30 cellular contexts compared by ENCODE assay signal in the genomic region with DNA sequence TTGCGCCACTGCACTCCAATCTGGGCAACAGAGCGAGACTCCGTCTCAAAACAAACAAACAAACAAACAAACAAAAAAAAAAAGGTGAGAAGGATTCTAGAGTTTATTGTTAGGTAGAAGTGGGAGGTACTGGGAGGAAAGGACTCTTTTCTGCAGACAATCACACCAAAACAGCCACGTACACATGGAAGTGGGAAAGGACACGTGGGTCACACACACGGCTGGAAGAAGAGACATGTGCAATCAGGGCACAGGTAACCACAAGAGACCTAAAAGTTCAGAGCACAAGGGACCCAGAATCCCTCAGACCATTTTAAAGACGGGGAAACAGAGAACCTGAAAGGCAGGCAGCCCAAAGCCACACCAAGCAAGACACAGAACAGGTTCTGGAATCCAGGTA. TPM values are rescaled to one million over a fixed set of nuclear protein-coding genes. Genes with fewer than 3 reads are reported as not detected.
DNase-seq lines count a peak whose midpoint lies in the region; ATAC-seq, FAIRE-seq and TF ChIP-seq lines count a peak whose summit lies in the region.
"Had no signal": no experiment of that assay in that cellular context is flagged by ENCODE, and none has a peak within 500 bp of the region (broad histone marks: within the 10 kb centered on the region; RNA-seq: fewer than 3 reads in every experiment).

No MANE protein-coding gene starts in this region.

- H3K9me2 ChIP-seq in OCI-LY1 (ENCODE audit: low read depth, low read length) = no peaks in the 10 kb centered on the region

- H3K36me3 ChIP-seq in HepG2 (replicated peaks in 1 of 2; ENCODE audit: control insufficient read depth in 1 of 2, insufficient read depth in 2 of 2, low read length in 2 of 2) (no peaks in the 10 kb centered on the region), right lobe of liver (no peaks in the 10 kb centered on the region), OCI-LY1 (ENCODE audit: insufficient read depth, low read length) (peaks cover 36% of the 10 kb centered on the region)
- H3K36me3 ChIP-seq: brain microvascular endothelial cell, right atrium auricular region, thyroid gland, vagina had no signal

- H3K4me1 ChIP-seq in HepG2 (ENCODE audit: insufficient read depth, low read length) = no peaks in the 10 kb centered on the region
- no peaks in the 10 kb centered on the region for H3K4me1 ChIP-seq in right lobe of liver
- peaks cover 71% of the 10 kb centered on the region for H3K4me1 ChIP-seq in OCI-LY1 (ENCODE audit: insufficient read depth, low read length, severe bottlenecking)

- H2AFZ ChIP-seq in HepG2 (ENCODE audit: low read length) (no peak overlapping the region), OCI-LY1 (ENCODE audit: low read length) (no peak overlapping the region)
- H2AFZ ChIP-seq: PC-9 had no signal

- H4K20me1 ChIP-seq in HepG2 (ENCODE audit: insufficient read depth, low read length) (no peaks in the 10 kb centered on the region; the same call in 1 of the 2 replicates), OCI-LY1 (ENCODE audit: insufficient read depth, low read length) (no peaks in the 10 kb centered on the region)

- no peak for FAIRE-seq in HepG2 (lab: Jason Lieb, UNC)

- no peaks in the 10 kb centered on the region; the same call in 1 of the 2 replicates for H3F3A ChIP-seq in OCI-LY1 (ENCODE audit: insufficient read depth, low read length)

- intact Hi-C loops in HepG2 (cut with micrococcal nuclease; ENCODE audit: unreplicated experiment) (no loop called here), right lobe of liver (cut with DNase I) (no loop called here), Calu3 (cut with micrococcal nuclease; ENCODE audit: unreplicated experiment) (no loop called here)

- H3K27ac ChIP-seq in HepG2 (ENCODE audit: extremely low read length, insufficient read depth, low read length) = no peak overlapping the region
- no peak overlapping the region for H3K27ac ChIP-seq in right lobe of liver
- H3K27ac ChIP-seq in OCI-LY1 (ENCODE audit: low read depth, low read length, poor library complexity, severe bottlenecking) = peak overlapping the region; percentile 98
- H3K27ac ChIP-seq: brain microvascular endothelial cell, C4-2B, gastroesophageal sphincter, PC-9, right atrium auricular region, SK-N-MC, thyroid gland, vagina had no signal

- H3K79me2 ChIP-seq in HepG2 (ENCODE audit: insufficient read depth, low read length) = no peaks in the 10 kb centered on the region
- H3K79me2 ChIP-seq in OCI-LY1 (ENCODE audit: insufficient read depth, low read length) = peaks cover 35% of the 10 kb centered on the region

- peaks cover 0 to 6% (median 4%) of the 10 kb centered on the region in 3 donors for H3K36me3 Mint-ChIP-seq in immature natural killer cell
- no peaks in the 10 kb centered on the region for H3K36me3 Mint-ChIP-seq in Calu3 (ENCODE audit: insufficient read depth, unreplicated experiment)

- WGBS in HepG2 (ENCODE audit: low lambda C conversion rate) = 6% methylated on average over 7 of the region's 7 CpGs
- WGBS in right lobe of liver (ENCODE audit: insufficient coverage, low coverage, low lambda C conversion rate, missing lambda C conversion rate) = 59% methylated on average over 6 of the region's 7 CpGs

- BruUV-seq in HepG2 (replicated peaks; lab: Mats Ljungman, UMichigan) (no TSS peak), Calu3 (replicated peaks; lab: Mats Ljungman, UMichigan) (no TSS peak)

- peak overlapping the region in 2 of 5 donors; percentile 36 to 40 for H3K4me3 Mint-ChIP-seq in immature natural killer cell
- H3K4me3 Mint-ChIP-seq in Calu3 (ENCODE audit: low read depth, unreplicated experiment) = no peak overlapping the region
- H3K4me3 Mint-ChIP-seq: activated CD4-positive, alpha-beta T cell treated with anti-CD3 and anti-CD28 coated beads for 36 hours had no signal

- DNase-seq in HepG2 (ENCODE audit: low spot score) (no peak), right lobe of liver (no peak), immature natural killer cell (no peak), Calu3 (no peak), cortex of kidney (lab: John Stamatoyannopoulos, UW) (no peak), NCI-H526 treated with DMSO at 0.1 percent for 48 hours (lab: John Stamatoyannopoulos, UW) (no peak)
- DNase-seq: activated CD4-positive, alpha-beta T cell treated with anti-CD3 and anti-CD28 coated beads for 36 hours; activated T-cell treated with anti-CD3 and anti-CD28 coated beads, Interleukin-2, amount 50 U/mL, for 48 hours; amygdala; brain microvascular endothelial cell; hippocampal formation; Kasumi-1; left cardiac atrium; NCI-H1417 treated with DMSO at 0.1 percent for 48 hours; NCI-H2081; NCI-H526; NK-92 treated with Interleukin-12 subunit alpha and Interleukin-12 subunit beta, amount 100 ng/mL, for 24 hours; PC-9; posterior cingulate gyrus; stimulated activated CD4-positive, alpha-beta T cell treated with anti-CD3 and anti-CD28 coated beads, Interleukin-1b, Interleukin-23, amount 100 ng/mL, for 48 hours; stimulated activated CD8-positive, alpha-beta memory T cell treated with anti-CD3 and anti-CD28 coated beads, Interleukin-4, amount 100 ng/mL, for 48 hours; stomach; thyroid gland had no signal

- TF ChIP-seq POLR2A in HepG2 (IDR thresholded peaks at IDR 0.05; ENCODE audit: insufficient read depth in 1 of 2, low read depth in 2 of 2, low read length in 2 of 2) (no peak), right lobe of liver (IDR thresholded peaks at IDR 0.05) (no peak)

- TF ChIP-seq CTCF in HepG2 (CRISPR knock-in tag; IDR thresholded peaks at IDR 0.05) (no peak), right lobe of liver (IDR thresholded peaks at IDR 0.05) (no peak), OCI-LY1 (IDR thresholded peaks at IDR 0.05; ENCODE audit: low read length) (no peak), Calu3 (IDR thresholded peaks at IDR 0.05; ENCODE audit: unreplicated experiment) (no peak)

- H3K9ac ChIP-seq in HepG2 (ENCODE audit: insufficient read depth, low read depth, low read length) = no peak overlapping the region
- H3K9ac ChIP-seq in OCI-LY1 (ENCODE audit: low read length) = no peak overlapping the region

- H3K4me1 Mint-ChIP-seq in immature natural killer cell (peaks cover 76 to 83% of the 10 kb centered on the region in 2 donors), Calu3 (ENCODE audit: low read depth, unreplicated experiment) (no peaks in the 10 kb centered on the region)

- no peak for TF ChIP-seq RAD21 in HepG2 (CRISPR knock-in tag; IDR thresholded peaks at IDR 0.05)

- POLR2A ChIA-PET in HepG2 (lab: Yijun Ruan, JAX) = interaction anchor here (0.7 kb wide), 1 partner anchor 8 kb away, joined by 4 read pairs; no protein-coding TSS in a partner anchor

- H3K27ac Mint-ChIP-seq in immature natural killer cell (peak overlapping the region; percentile 66 to 96 (median 89)), Calu3 (ENCODE audit: unreplicated experiment) (no peak overlapping the region)

- H3K9me3 Mint-ChIP-seq in immature natural killer cell = no peaks in the 10 kb centered on the region
- no peaks in the 10 kb centered on the region for H3K9me3 Mint-ChIP-seq in Calu3 (ENCODE audit: low read depth, unreplicated experiment)

- H3K27me3 Mint-ChIP-seq in immature natural killer cell (ENCODE audit: low read depth in 3 of 3) (peaks cover 0 to 10% (median 0%) of the 10 kb centered on the region in 3 donors), Calu3 (ENCODE audit: unreplicated experiment) (peaks cover 20% of the 10 kb centered on the region)
- H3K27me3 Mint-ChIP-seq: activated CD4-positive, alpha-beta T cell treated with anti-CD3 and anti-CD28 coated beads for 36 hours had no signal

- CTCF ChIA-PET in HepG2 (lab: Yijun Ruan, JAX; ENCODE audit: low intra/inter-chr PET ratio, low total read pairs) (no interaction called here), Calu3 (lab: Charles Lee) (interaction anchor here (0.7 kb wide), 1 partner anchor 54 kb away, joined by 3 read pairs; no protein-coding TSS in a partner anchor)

- peaks cover 3 to 36% of the 10 kb centered on the region in 2 experiments; a peak in 3 of 5 replicates for H3K27me3 ChIP-seq in HepG2 (ENCODE audit: control insufficient read depth in 1 of 2, insufficient read depth in 2 of 2, low read length in 2 of 2)
- no peaks in the 10 kb centered on the region for H3K27me3 ChIP-seq in right lobe of liver
- no peaks in the 10 kb centered on the region for H3K27me3 ChIP-seq in OCI-LY1 (ENCODE audit: insufficient read depth, low read length)
- H3K27me3 ChIP-seq: brain microvascular endothelial cell, gastroesophageal sphincter, right atrium auricular region, stomach, thyroid gland, vagina had no signal

- in situ Hi-C loops in HepG2 (cut with HindIII; ENCODE audit: extremely low pct_ligation_motif_present, low pct_unique_long_range_greater_than_20kb) = loop anchor here (25.0 kb wide), 1 partner anchor 588 kb away; no protein-coding TSS in a partner anchor

- TF ChIP-seq EP300 in HepG2 (IDR thresholded peaks at IDR 0.05; ENCODE audit: low read depth in 2 of 2, low read length in 2 of 2) = no peak
- TF ChIP-seq EP300 in HepG2 (CRISPR knock-in tag; IDR thresholded peaks at IDR 0.05; ENCODE audit: borderline replicate concordance) = no peak

- no peak overlapping the region for H3K4me3 ChIP-seq in HepG2 (replicated peaks in 1 of 3; ENCODE audit: insufficient read depth in 1 of 3, low read depth in 2 of 3, low read length in 3 of 3)
- no peak overlapping the region for H3K4me3 ChIP-seq in right lobe of liver
- no peak overlapping the region for H3K4me3 ChIP-seq in OCI-LY1 (ENCODE audit: low read depth, low read length, poor library complexity, severe bottlenecking)
- H3K4me3 ChIP-seq: gastroesophageal sphincter, PC-9, right atrium auricular region, SK-N-MC, stomach, thyroid gland, vagina had no signal

- no peak overlapping the region for H3K4me2 ChIP-seq in HepG2 (ENCODE audit: low read depth, low read length)
- H3K4me2 ChIP-seq in OCI-LY1 (ENCODE audit: low read length) = no peak overlapping the region
- H3K4me2 ChIP-seq: PC-9 had no signal

- ATAC-seq in HepG2 (no peak), right lobe of liver (no peak)
- ATAC-seq: gastroesophageal sphincter, HCT116, left cardiac atrium had no signal

- no peaks in the 10 kb centered on the region for H3K9me3 ChIP-seq in HepG2 (ENCODE audit: low read length)
- no peaks in the 10 kb centered on the region for H3K9me3 ChIP-seq in right lobe of liver
- no peaks in the 10 kb centered on the region for H3K9me3 ChIP-seq in OCI-LY1 (ENCODE audit: low read length)
- H3K9me3 ChIP-seq: gastroesophageal sphincter, right atrium auricular region, stomach, thyroid gland, vagina had no signal

RNA-seq across cellular contexts. Expression of gene XYLT1, which starts 20.5 kb away (rescaled TPM):
- not detected in 2 replicates for total RNA-seq in HepG2 (2016; rRNA removed; fragmentation: Illumina TruSeq; extraction: Trizol)
- not detected in 2 replicates for total RNA-seq in HepG2 (2016; cell fraction: cytosol; rRNA removed; fragmentation: Illumina TruSeq; extraction: Trizol; ENCODE audit: low read depth)
- not detected in 2 replicates for total RNA-seq in HepG2 (2016; cell fraction: insoluble cytoplasmic fraction; rRNA removed; fragmentation: Illumina TruSeq; extraction: Trizol)
- total RNA-seq in HepG2 (2016; cell fraction: membrane; rRNA removed; fragmentation: Illumina TruSeq; extraction: Trizol) = not detected in 2 replicates
- not detected in 2 replicates for total RNA-seq in HepG2 (2016; cell fraction: nucleus; rRNA removed; fragmentation: Illumina TruSeq; extraction: Trizol)
- polyA plus RNA-seq in HepG2 (2011; rRNA removed) = not detected in 2 replicates
- polyA plus RNA-seq in HepG2 (2011; cell fraction: cytosol; rRNA removed) = under 0.01 TPM in 1 of 2 replicates, not detected in the other
- 0.02 TPM in 2 replicates for polyA plus RNA-seq in HepG2 (2011; cell fraction: nucleus; rRNA removed)
- not detected in 2 replicates for polyA plus RNA-seq in HepG2 (2012)
- polyA plus RNA-seq in HepG2 (2016; cell fraction: cytosol; fragmentation: Illumina TruSeq; extraction: Trizol; ENCODE audit: low read depth) = not detected in 2 replicates
- polyA plus RNA-seq in HepG2 (2016; cell fraction: insoluble cytoplasmic fraction; fragmentation: Illumina TruSeq; extraction: Trizol; ENCODE audit: low read depth) = not detected in 2 replicates
- not detected in 2 replicates for polyA plus RNA-seq in HepG2 (2016; cell fraction: membrane; fragmentation: Illumina TruSeq; extraction: Trizol; ENCODE audit: low read depth)
- not detected in 2 replicates for polyA plus RNA-seq in HepG2 (2016; cell fraction: nucleus; fragmentation: Illumina TruSeq; extraction: Trizol; ENCODE audit: insufficient read depth, low read depth)
- 0.89 TPM in 1 of 2 replicates, not detected in the other for polyA minus RNA-seq in HepG2 (2011; rRNA and poly(A)+ RNA removed; ENCODE audit: low replicate concordance)
- not detected in 2 replicates for polyA minus RNA-seq in HepG2 (2011; cell fraction: cytosol; rRNA and poly(A)+ RNA removed)
- polyA minus RNA-seq in HepG2 (2011; cell fraction: nucleus; rRNA and poly(A)+ RNA removed) = not detected in 2 replicates
- total RNA-seq in right lobe of liver = 1 to 10 TPM in 2 of 6 experiments, under 1 TPM in 4; 0.48 to 2.0 (median 0.59) TPM
- polyA plus RNA-seq in immature natural killer cell = 1 to 10 TPM in 2 of 3 donors, under 1 TPM in 1; 0.79 to 6.2 (median 3.3) TPM
- 7.5 and 8.0 TPM in 2 replicates for total RNA-seq in Calu3 (2022)
